ENCODE assay signal across 16 cellular contexts in the genomic region with DNA sequence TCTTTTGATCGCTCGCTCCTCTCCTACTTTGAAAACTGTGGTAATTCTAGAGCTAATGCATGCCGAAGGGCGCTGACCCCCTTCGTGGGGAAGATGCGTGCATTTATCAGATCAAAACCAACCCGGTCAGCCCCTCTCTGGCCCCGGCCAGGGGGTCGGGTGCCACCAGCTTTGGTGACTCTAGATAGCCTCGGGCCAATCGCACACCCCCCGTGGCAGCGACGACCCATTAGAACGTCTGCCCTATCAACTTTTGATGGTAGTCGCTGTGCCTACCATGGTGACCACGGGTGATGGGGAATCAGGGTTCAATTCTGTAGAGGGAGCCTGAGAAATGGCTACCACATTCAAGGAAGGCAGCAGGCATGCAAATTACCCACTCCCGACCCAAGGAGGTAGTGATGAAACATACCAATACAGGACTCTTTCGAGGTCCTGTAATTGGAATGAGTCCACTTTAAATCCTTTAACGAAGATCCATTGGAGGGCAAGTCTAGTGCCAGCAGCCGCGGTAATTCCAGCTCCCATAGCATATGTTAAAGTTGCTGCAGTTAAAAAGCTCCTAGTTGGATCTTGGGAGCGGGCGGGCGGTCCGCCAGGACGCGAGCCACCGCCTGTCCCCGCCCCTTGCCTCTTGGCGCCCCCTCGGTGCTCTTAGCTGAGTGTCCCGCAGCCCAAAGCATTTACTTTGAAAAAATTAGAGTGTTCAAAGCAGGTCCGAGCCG.
"Had no signal": no experiment of that assay in that cellular context is flagged by ENCODE, and none has a peak within 500 bp of the region (broad histone marks: within the 10 kb centered on the region; RNA-seq: fewer than 3 reads in every experiment).

No MANE protein-coding gene starts in this region.

- H3K36me3 ChIP-seq: adrenal gland, neural progenitor cell, pancreas, tibial artery had no signal

- H3K27me3 ChIP-seq: adrenal gland, foreskin keratinocyte, neural progenitor cell, pancreas, tibial artery had no signal

- H3K4me1 ChIP-seq: adrenal gland, foreskin keratinocyte, neural progenitor cell, pancreas, tibial artery had no signal

- DNase-seq: activated CD4-positive, alpha-beta T cell treated with anti-CD3 and anti-CD28 coated beads for 48 hours; activated CD8-positive, alpha-beta memory T cell treated with anti-CD3 and anti-CD28 coated beads, Interleukin-2, amount 50 U/mL, for 4 hours; activated CD8-positive, alpha-beta T cell treated with anti-CD3 and anti-CD28 coated beads, Interleukin-2, amount 10 ng/mL, durations not matched to agents 7 days and 5 days; activated effector memory CD4-positive, alpha-beta T cell treated with anti-CD3 and anti-CD28 coated beads, Interleukin-2, amount 50 U/mL, for 16 hours; activated T-cell treated with anti-CD3 and anti-CD28 coated beads, Interleukin-2, amount 50 U/mL, for 48 hours; foreskin keratinocyte; left colon; naive B cell; stimulated activated CD4-positive, alpha-beta T cell treated with anti-CD3 and anti-CD28 coated beads, Interleukin-4, amount 100 ng/mL, for 24 hours; stimulated activated naive CD4-positive, alpha-beta T cell; T-helper 2 cell; tibial artery had no signal

- ATAC-seq: activated CD8-positive, alpha-beta T cell treated with anti-CD3 and anti-CD28 coated beads, Interleukin-2, amount 10 ng/mL, durations not matched to agents 7 days and 5 days; foreskin keratinocyte; left colon; pancreas; WTC11 had no signal

- H3K9ac ChIP-seq: neural progenitor cell had no signal

- H3K27ac ChIP-seq: adrenal gland, foreskin keratinocyte, neural progenitor cell, pancreas, tibial artery had no signal

- H3K4me3 ChIP-seq: adrenal gland, neural progenitor cell, pancreas, tibial artery had no signal
